ENCODE assay signal across 11 cellular contexts in genomic region chr6:33958208-33958862, GRCh38.
DNase-seq lines count a peak whose midpoint lies in the region; ATAC-seq and TF ChIP-seq lines count a peak whose summit lies in the region.
"Had no signal": no experiment of that assay in that cellular context is flagged by ENCODE, and none has a peak within 500 bp of the region (broad histone marks: within the 10 kb centered on the region; RNA-seq: fewer than 3 reads in every experiment).

No MANE protein-coding gene starts in this region.

- H3K27me3 Mint-ChIP-seq in activated T-cell treated with anti-CD3 and anti-CD28 coated beads, Interleukin-2, amount 50 U/mL, for 4 hours (ENCODE audit: low read depth): peaks cover 3% of the 10 kb centered on the region

- POLR2A ChIA-PET in OCI-LY7 (lab: Charles Lee): no interaction called here

- no peak overlapping the region for H3K4me2 ChIP-seq in OCI-LY7 (ENCODE audit: low read length)

- H3K9me3 ChIP-seq in OCI-LY7 (ENCODE audit: low read length): no peaks in the 10 kb centered on the region
- H3K9me3 ChIP-seq: thoracic aorta had no signal

- H3K36me3 ChIP-seq in OCI-LY7 (ENCODE audit: insufficient read depth, low read length): no peaks in the 10 kb centered on the region
- H3K36me3 ChIP-seq: thoracic aorta had no signal

- no peak overlapping the region for H3K4me3 Mint-ChIP-seq in activated T-cell treated with anti-CD3 and anti-CD28 coated beads, Interleukin-2, amount 50 U/mL, for 4 hours

- H3K4me3 ChIP-seq in GM12864 (ENCODE audit: low read depth, low read length): no peak overlapping the region
- H3K4me3 ChIP-seq in OCI-LY7 (ENCODE audit: low read depth, low read length, poor library complexity, severe bottlenecking): no peak overlapping the region
- H3K4me3 ChIP-seq: thoracic aorta had no signal

- DNase-seq in COLO668 (lab: John Stamatoyannopoulos, UW; ENCODE audit: unreplicated experiment) (peak; percentile 28), GM12864 (ENCODE audit: low read depth) (no peak), OCI-LY7 (ENCODE audit: low spot score) (peak; percentile 45), iPS-NIHi7 (ENCODE audit: extremely low spot score) (peak; percentile 71), activated gamma-delta T cell (lab: John Stamatoyannopoulos, UW) (no peak)
- DNase-seq in activated CD4-positive, CD25-positive, alpha-beta regulatory T cell (lab: John Stamatoyannopoulos, UW): no peak
- no peak for DNase-seq in activated T-cell treated with anti-CD3 and anti-CD28 coated beads, Interleukin-2, amount 50 U/mL, for 4 hours
- no peak for DNase-seq in activated CD4-positive, alpha-beta T cell treated with anti-CD3 and anti-CD28 coated beads for 1 hour
- DNase-seq: amniotic stem cell had no signal

- no peak for ATAC-seq in activated T-cell treated with anti-CD3 and anti-CD28 coated beads, Interleukin-2, amount 50 U/mL, for 4 hours

- TF ChIP-seq CTCF in GM12864 (IDR thresholded peaks at IDR 0.05; ENCODE audit: low read depth, low read length, missing control alignments): peak; percentile 41
- peak; percentile 76 for TF ChIP-seq CTCF in OCI-LY7 (conservative IDR thresholded peaks at IDR 0.05; ENCODE audit: low read length)

- CTCF ChIA-PET in OCI-LY7 (lab: Charles Lee; ENCODE audit: unreplicated experiment): no interaction called here

- H3K27ac ChIP-seq in OCI-LY7 (ENCODE audit: low read depth, low read length, poor library complexity, severe bottlenecking): no peak overlapping the region
- H3K27ac ChIP-seq: HL-60, thoracic aorta had no signal

- no peaks in the 10 kb centered on the region for H3K9me3 Mint-ChIP-seq in activated T-cell treated with anti-CD3 and anti-CD28 coated beads, Interleukin-2, amount 50 U/mL, for 4 hours

- H3K79me2 ChIP-seq in OCI-LY7 (ENCODE audit: insufficient read depth, low read depth, low read length): no peaks in the 10 kb centered on the region

- H3K9me2 ChIP-seq in OCI-LY7 (ENCODE audit: insufficient read depth, low read length): no peaks in the 10 kb centered on the region

- no peak overlapping the region for H2AFZ ChIP-seq in OCI-LY7 (ENCODE audit: low read length)

- no peaks in the 10 kb centered on the region for H4K20me1 ChIP-seq in OCI-LY7 (ENCODE audit: insufficient read depth, low read length)

- intact Hi-C loops in OCI-LY7 (cut with micrococcal nuclease; ENCODE audit: unreplicated experiment): loop anchor here (10.0 kb wide), 1 partner anchor 196 kb away; no protein-coding TSS in a partner anchor

- H3K4me1 ChIP-seq in OCI-LY7 (ENCODE audit: insufficient read depth, low read length, poor library complexity, severe bottlenecking): no peaks in the 10 kb centered on the region

- H3K36me3 Mint-ChIP-seq in activated T-cell treated with anti-CD3 and anti-CD28 coated beads, Interleukin-2, amount 50 U/mL, for 4 hours (ENCODE audit: insufficient read depth): no peaks in the 10 kb centered on the region

- no peaks in the 10 kb centered on the region for H3K4me1 Mint-ChIP-seq in activated T-cell treated with anti-CD3 and anti-CD28 coated beads, Interleukin-2, amount 50 U/mL, for 4 hours (ENCODE audit: low read depth)

- no TSS peak for BruUV-seq in OCI-LY7 (replicated peaks; lab: Mats Ljungman, UMichigan)

Comparison
In these comparisons a context has a peak if more than half of its experiments do, and no peak if none do; other contexts are left out.
1. DNase-seq: peak in COLO668 (single experiment), OCI-LY7 (single experiment) and iPS-NIHi7 (single experiment); none in GM12864 (single experiment), activated CD4-positive, CD25-positive, alpha-beta regulatory T cell (0 of 4), activated T-cell treated with anti-CD3 and anti-CD28 coated beads, Interleukin-2, amount 50 U/mL, for 4 hours (single experiment), activated gamma-delta T cell (single experiment) and activated CD4-positive, alpha-beta T cell treated with anti-CD3 and anti-CD28 coated beads for 1 hour (single experiment).